In the genomic region with DNA sequence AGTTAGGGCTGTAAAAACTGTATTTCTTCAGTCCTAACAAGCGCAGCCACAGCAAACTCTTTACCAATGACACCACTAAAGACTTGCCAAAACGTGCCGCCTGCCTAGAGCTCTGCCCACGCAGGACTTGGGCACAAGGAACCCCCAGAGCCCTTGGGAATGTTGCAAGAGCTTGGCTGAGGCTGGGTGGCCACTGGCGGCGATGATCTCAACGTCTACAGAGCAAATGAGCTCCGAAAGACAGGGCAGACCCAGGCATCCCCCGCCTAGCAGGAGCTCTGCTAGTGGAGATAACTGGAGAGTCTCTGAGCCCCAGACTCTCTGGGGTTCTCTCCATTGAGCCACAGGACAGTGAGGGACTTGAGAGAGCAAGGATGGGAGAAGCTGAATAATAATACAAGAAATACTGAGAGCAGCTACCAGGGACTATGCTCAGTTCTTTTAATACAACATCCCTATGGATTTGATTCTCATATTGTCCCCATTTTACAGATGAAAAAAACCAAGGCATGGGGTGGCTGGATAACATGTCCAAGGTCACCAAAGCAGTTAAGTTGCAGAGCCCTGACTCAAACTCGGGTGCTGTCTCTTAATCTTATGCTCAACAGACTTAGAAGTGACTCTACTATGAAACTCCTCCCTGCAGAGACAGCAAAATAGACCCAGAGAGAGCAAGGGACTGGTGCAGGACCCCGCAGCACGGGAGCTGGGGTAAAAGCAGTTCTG, we compare ENCODE assay signal across 2 cellular contexts.
A peak's percentile ranks its signal among the peaks of the same experiment; 100 is the strongest.
TF ChIP-seq lines count a peak whose summit lies in the region.

No MANE protein-coding gene starts in this region.

TF ChIP-seq in HepG2, 621 proteins besides CTCF, POLR2A, EP300 and RAD21 (continues in another document):
- TF ChIP-seq, protein P1, sequence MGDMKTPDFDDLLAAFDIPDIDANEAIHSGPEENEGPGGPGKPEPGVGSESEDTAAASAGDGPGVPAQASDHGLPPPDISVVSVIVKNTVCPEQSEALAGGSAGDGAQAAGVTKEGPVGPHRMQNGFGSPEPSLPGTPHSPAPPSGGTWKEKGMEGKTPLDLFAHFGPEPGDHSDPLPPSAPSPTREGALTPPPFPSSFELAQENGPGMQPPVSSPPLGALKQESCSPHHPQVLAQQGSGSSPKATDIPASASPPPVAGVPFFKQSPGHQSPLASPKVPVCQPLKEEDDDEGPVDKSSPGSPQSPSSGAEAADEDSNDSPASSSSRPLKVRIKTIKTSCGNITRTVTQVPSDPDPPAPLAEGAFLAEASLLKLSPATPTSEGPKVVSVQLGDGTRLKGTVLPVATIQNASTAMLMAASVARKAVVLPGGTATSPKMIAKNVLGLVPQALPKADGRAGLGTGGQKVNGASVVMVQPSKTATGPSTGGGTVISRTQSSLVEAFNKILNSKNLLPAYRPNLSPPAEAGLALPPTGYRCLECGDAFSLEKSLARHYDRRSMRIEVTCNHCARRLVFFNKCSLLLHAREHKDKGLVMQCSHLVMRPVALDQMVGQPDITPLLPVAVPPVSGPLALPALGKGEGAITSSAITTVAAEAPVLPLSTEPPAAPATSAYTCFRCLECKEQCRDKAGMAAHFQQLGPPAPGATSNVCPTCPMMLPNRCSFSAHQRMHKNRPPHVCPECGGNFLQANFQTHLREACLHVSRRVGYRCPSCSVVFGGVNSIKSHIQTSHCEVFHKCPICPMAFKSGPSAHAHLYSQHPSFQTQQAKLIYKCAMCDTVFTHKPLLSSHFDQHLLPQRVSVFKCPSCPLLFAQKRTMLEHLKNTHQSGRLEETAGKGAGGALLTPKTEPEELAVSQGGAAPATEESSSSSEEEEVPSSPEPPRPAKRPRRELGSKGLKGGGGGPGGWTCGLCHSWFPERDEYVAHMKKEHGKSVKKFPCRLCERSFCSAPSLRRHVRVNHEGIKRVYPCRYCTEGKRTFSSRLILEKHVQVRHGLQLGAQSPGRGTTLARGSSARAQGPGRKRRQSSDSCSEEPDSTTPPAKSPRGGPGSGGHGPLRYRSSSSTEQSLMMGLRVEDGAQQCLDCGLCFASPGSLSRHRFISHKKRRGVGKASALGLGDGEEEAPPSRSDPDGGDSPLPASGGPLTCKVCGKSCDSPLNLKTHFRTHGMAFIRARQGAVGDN (CRISPR knock-in tag; IDR thresholded peaks at IDR 0.05): peak; percentile 49
- no peak for TF ChIP-seq ZNF570 (CRISPR knock-in tag; IDR thresholded peaks at IDR 0.05; ENCODE audit: borderline replicate concordance)
- 0 out of 2 replicates have a peak, but pooled peaks have one; percentile 7 for TF ChIP-seq ZBTB38 (CRISPR knock-in tag; IDR thresholded peaks at IDR 0.05)
- TF ChIP-seq, protein P2, sequence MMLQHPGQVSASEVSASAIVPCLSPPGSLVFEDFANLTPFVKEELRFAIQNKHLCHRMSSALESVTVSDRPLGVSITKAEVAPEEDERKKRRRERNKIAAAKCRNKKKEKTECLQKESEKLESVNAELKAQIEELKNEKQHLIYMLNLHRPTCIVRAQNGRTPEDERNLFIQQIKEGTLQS (CRISPR knock-in tag; IDR thresholded peaks at IDR 0.05): no peak
- no peak for TF ChIP-seq FOXM1 (CRISPR knock-in tag; IDR thresholded peaks at IDR 0.05)
- TF ChIP-seq PAWR (CRISPR knock-in tag; IDR thresholded peaks at IDR 0.05; ENCODE audit: borderline replicate concordance): no peak
- TF ChIP-seq ZNF629 (CRISPR knock-in tag; conservative IDR thresholded peaks at IDR 0.05): peak; percentile 80
- TF ChIP-seq IKZF1 (IDR thresholded peaks at IDR 0.05): no peak
- no peak for TF ChIP-seq PLRG1 (conservative IDR thresholded peaks at IDR 0.05)
- TF ChIP-seq, protein P3, sequence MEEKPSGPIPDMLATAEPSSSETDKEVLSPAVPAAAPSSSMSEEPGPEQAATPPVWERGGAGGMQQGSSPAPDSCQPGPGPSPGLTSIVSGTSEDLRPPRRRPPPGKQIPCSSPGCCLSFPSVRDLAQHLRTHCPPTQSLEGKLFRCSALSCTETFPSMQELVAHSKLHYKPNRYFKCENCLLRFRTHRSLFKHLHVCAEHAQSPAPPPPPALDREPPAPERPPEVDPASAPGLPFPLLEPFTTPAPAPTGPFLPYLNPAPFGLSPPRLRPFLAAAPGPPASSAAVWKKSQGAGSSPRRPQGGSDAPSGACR (CRISPR knock-in tag; IDR thresholded peaks at IDR 0.05): no peak
- no peak for TF ChIP-seq KDM6A (CRISPR knock-in tag; IDR thresholded peaks at IDR 0.05; ENCODE audit: low read depth)
- no peak for TF ChIP-seq ELF4 (CRISPR knock-in tag; IDR thresholded peaks at IDR 0.05; ENCODE audit: borderline replicate concordance)
- 0 out of 2 replicates have a peak, but pooled peaks have one; percentile 9 for TF ChIP-seq ESRRA (CRISPR knock-in tag; IDR thresholded peaks at IDR 0.05; ENCODE audit: low read depth)
- TF ChIP-seq, protein P4, sequence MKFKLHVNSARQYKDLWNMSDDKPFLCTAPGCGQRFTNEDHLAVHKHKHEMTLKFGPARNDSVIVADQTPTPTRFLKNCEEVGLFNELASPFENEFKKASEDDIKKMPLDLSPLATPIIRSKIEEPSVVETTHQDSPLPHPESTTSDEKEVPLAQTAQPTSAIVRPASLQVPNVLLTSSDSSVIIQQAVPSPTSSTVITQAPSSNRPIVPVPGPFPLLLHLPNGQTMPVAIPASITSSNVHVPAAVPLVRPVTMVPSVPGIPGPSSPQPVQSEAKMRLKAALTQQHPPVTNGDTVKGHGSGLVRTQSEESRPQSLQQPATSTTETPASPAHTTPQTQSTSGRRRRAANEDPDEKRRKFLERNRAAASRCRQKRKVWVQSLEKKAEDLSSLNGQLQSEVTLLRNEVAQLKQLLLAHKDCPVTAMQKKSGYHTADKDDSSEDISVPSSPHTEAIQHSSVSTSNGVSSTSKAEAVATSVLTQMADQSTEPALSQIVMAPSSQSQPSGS (CRISPR knock-in tag; IDR thresholded peaks at IDR 0.05): no peak
- no peak for TF ChIP-seq PHF8 (CRISPR knock-in tag; IDR thresholded peaks at IDR 0.05)
- TF ChIP-seq, protein P5, sequence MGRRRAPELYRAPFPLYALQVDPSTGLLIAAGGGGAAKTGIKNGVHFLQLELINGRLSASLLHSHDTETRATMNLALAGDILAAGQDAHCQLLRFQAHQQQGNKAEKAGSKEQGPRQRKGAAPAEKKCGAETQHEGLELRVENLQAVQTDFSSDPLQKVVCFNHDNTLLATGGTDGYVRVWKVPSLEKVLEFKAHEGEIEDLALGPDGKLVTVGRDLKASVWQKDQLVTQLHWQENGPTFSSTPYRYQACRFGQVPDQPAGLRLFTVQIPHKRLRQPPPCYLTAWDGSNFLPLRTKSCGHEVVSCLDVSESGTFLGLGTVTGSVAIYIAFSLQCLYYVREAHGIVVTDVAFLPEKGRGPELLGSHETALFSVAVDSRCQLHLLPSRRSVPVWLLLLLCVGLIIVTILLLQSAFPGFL (CRISPR knock-in tag; IDR thresholded peaks at IDR 0.05): no peak
- no peak for TF ChIP-seq ATF7 (IDR thresholded peaks at IDR 0.05)
- TF ChIP-seq ATF7 (CRISPR knock-in tag; IDR thresholded peaks at IDR 0.05): no peak
- TF ChIP-seq, protein P6, sequence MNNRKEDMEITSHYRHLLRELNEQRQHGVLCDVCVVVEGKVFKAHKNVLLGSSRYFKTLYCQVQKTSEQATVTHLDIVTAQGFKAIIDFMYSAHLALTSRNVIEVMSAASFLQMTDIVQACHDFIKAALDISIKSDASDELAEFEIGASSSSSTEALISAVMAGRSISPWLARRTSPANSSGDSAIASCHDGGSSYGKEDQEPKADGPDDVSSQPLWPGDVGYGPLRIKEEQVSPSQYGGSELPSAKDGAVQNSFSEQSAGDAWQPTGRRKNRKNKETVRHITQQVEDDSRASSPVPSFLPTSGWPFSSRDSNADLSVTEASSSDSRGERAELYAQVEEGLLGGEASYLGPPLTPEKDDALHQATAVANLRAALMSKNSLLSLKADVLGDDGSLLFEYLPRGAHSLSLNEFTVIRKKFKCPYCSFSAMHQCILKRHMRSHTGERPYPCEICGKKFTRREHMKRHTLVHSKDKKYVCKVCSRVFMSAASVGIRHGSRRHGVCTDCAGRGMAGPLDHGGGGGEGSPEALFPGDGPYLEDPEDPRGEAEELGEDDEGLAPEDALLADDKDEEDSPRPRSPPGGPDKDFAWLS (CRISPR knock-in tag; IDR thresholded peaks at IDR 0.05; ENCODE audit: borderline replicate concordance): no peak
- no peak for TF ChIP-seq ZFAT (CRISPR knock-in tag; conservative IDR thresholded peaks at IDR 0.05)

TF ChIP-seq in HEK293T, 16 proteins besides CTCF, POLR2A, EP300 and RAD21:
- TF ChIP-seq ELF4 (IDR thresholded peaks at IDR 0.05): no peak
